8 cellular contexts compared by ENCODE assay signal in the genomic region with DNA sequence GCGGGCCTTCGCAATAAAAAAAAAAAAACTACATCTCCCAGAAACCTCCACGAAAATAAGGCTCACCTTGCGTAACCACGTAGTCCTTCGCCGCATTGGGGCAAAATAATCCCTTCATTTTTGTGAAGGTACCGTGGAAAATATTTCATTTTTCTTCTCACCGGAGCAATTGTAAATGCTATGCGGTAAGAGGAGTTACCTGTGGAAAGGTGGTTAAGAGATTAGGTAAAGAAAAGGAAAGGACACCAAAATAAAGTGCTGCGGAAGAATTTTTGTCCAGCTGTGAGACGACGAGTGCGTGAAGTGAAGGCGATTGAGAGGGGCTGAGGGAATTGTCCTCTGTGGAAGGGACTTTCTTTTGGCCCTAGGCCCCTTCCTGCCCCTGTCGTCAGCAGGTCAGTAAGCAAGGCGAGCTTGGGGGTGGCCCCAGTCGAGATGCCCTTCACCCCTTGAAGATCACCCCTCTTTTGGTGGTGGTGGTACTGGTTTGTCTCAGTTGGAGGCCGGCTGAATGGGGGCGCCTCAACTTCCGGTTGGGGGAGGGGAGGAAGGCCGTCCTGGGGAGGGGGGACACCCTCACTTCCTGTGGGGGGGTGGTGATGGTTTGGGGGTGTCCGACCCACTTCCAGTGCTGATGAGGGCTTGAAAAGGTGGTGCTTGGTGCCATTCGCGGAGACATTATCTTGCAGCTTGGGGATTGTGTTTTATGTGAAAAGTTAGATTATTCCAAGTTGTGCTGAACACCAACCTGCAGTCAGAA. TPM values are rescaled to one million over a fixed set of nuclear protein-coding genes. Genes with fewer than 3 reads are reported as not detected.
DNase-seq lines count a peak whose midpoint lies in the region; ATAC-seq and TF ChIP-seq lines count a peak whose summit lies in the region.

A gene (plus strand): TSS at position 279 of the 760 bp plus-strand sequence. CDS start 37,520 bp downstream, outside the sequence.

- peaks cover 0 to 25% (median 7%) of the 10 kb centered on the region in 4 donors for H3K4me1 ChIP-seq in right lobe of liver

- intact Hi-C loops in dorsolateral prefrontal cortex (cut with DNase I) (loop anchor here (1.0 to 2.0 kb wide), 4 partner anchors 76 to 123 kb away; no protein-coding TSS in a partner anchor), right lobe of liver (cut with DNase I) (no loop called here)

- 0% methylated on average over 21 of the region's 25 CpGs for WGBS in right lobe of liver (ENCODE audit: insufficient coverage, low coverage, low lambda C conversion rate, missing lambda C conversion rate)

- no peaks in the 10 kb centered on the region for H3K9me3 ChIP-seq in right lobe of liver

- TF ChIP-seq POLR2A in GM19193 (IDR thresholded peaks at IDR 0.05; ENCODE audit: extremely low read depth, insufficient read depth, insufficient read length) (peak; percentile 77), right lobe of liver (IDR thresholded peaks at IDR 0.05) (peak; percentile 77)

- peak within 1 kb of the TSS; percentile 86 to 99 (median 96) for H3K27ac ChIP-seq in dorsolateral prefrontal cortex
- H3K27ac ChIP-seq in right lobe of liver = peak within 1 kb of the TSS; percentile 88 to 95 (median 93)

- TF ChIP-seq CTCF in dorsolateral prefrontal cortex (IDR thresholded peaks at IDR 0.05 in 54 of 56, conservative IDR thresholded peaks at IDR 0.05 in 2 of 56; ENCODE audit: low read depth in 1 of 56, partially characterized antibody in 56 of 56) = peak in 12 of 56 donors; percentile 3 to 37 (median 12)
- no peak for TF ChIP-seq CTCF in right lobe of liver (IDR thresholded peaks at IDR 0.05)

- no peaks in the 10 kb centered on the region for H3K36me3 ChIP-seq in right lobe of liver

- DNase-seq in Ammon's horn (ENCODE audit: low spot score) (peak; percentile 67), NCI-H748 (lab: John Stamatoyannopoulos, UW; ENCODE audit: unreplicated experiment) (peak; percentile 83), dorsolateral prefrontal cortex (peak; percentile 33 to 70 (median 52)), right lobe of liver (peak; percentile 62 to 75 (median 70))
- peak; percentile 36 to 46 for DNase-seq in activated CD4-positive, alpha-beta T cell treated with anti-CD3 and anti-CD28 coated beads, Interleukin-2, amount 50 U/mL, for 24 hours (ENCODE audit: low read depth in 1 of 2, low spot score in 1 of 2)
- DNase-seq in stimulated activated CD4-positive, alpha-beta T cell treated with anti-CD3 and anti-CD28 coated beads, Interleukin-4, amount 100 ng/mL, for 4 hours = peak; percentile 38 to 48

- H3K4me3 ChIP-seq in dorsolateral prefrontal cortex (peak within 1 kb of the TSS; percentile 60 to 97 (median 89)), right lobe of liver (peak within 1 kb of the TSS; percentile 68 to 75 (median 75))

- H3K27me3 ChIP-seq in dorsolateral prefrontal cortex (no peaks in the 10 kb centered on the region), right lobe of liver (no peaks in the 10 kb centered on the region)

- ATAC-seq in HG03442 (IDR thresholded peaks at IDR 0.05; ENCODE audit: unreplicated experiment) (peak; percentile 25), right lobe of liver (peak; percentile 41 to 60 (median 44))

RNA-seq across cellular contexts. Expression of the gene that starts here (rescaled TPM):
- 100 to 1,000 TPM in 6 of 120 experiments, 10 to 100 TPM in 114; 48.0 to 113 (median 78.9) TPM for total RNA-seq in dorsolateral prefrontal cortex
- 10 to 100 TPM; 14.6 to 21.1 (median 19.5) TPM for total RNA-seq in right lobe of liver

Comparison
In these comparisons a context has a peak if more than half of its experiments do, and no peak if none do; other contexts are left out.
1. Peak in every context shown above with its lines: DNase-seq, ATAC-seq, H3K4me3 ChIP-seq and H3K27ac ChIP-seq.
2. intact Hi-C loops: an anchor here in dorsolateral prefrontal cortex (1.0 to 2.0 kb wide); none called in right lobe of liver.